ENCODE assay signal across 1 cellular context in genomic region chr4:68724922-68725321, GRCh38.
TF ChIP-seq lines count a peak whose summit lies in the region.

No MANE protein-coding gene starts in this region.

TF ChIP-seq in GM23338, 12 proteins besides CTCF, POLR2A, EP300 and RAD21 (continued from another document):
- TF ChIP-seq REST (IDR thresholded peaks at IDR 0.05; ENCODE audit: unreplicated experiment): no peak
- no peak for TF ChIP-seq NANOG (IDR thresholded peaks at IDR 0.05; ENCODE audit: borderline replicate concordance)
- TF ChIP-seq ZNF462 (CRISPR knock-in tag; IDR thresholded peaks at IDR 0.05): no peak
- TF ChIP-seq CREB1 (CRISPR knock-in tag; IDR thresholded peaks at IDR 0.05; ENCODE audit: low read depth): no peak
- TF ChIP-seq JUNB (IDR thresholded peaks at IDR 0.05; ENCODE audit: unreplicated experiment): no peak
